Comparison of ENCODE assay signal across 8 cellular contexts in the genomic region with DNA sequence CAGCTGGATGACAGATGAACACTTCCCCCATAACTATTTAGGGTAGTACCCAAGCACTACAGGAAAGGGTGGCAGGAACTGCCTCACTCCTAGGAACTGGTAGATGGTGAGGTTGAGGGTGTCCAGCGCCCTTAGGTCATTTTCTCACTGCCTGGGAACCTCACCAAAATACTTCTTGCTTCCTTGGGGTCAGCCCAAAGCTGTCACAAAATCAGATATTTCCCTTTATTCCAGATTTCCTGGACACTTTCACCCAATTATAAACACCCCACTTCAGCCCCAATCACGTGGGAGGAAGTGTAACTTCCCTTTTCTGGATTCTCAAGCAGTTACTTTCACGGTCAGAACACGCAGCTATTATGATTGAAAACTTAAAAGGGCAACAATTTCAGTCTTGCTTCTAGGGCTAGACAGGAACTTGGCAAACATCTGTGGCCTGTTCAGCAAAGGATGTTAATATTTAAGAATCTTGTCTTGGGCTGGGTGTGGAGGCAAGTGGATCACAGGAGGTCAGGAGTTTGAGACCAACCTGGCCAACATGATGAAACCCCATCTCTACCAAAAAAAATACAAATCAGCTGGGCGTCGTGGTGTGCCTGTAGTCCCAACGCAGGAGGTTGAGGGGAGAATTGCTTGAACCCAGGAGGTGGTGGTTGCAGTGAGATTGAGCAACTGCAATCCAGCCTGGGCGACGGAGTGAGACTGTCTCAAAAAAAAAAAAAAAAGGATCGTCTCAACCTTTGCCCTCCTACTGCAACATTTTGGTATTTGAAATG. TPM values are rescaled to one million over a fixed set of nuclear protein-coding genes. Genes with fewer than 3 reads are reported as not detected.
A peak's percentile ranks its signal among the peaks of the same experiment; 100 is the strongest.
DNase-seq lines count a peak whose midpoint lies in the region; ATAC-seq and TF ChIP-seq lines count a peak whose summit lies in the region.

No MANE protein-coding gene starts in this region.

- H3K27me3 Mint-ChIP-seq in CD14-positive monocyte (ENCODE audit: low read depth in 3 of 3) (peaks cover 0 to 45% (median 0%) of the 10 kb centered on the region in 3 donors), immature natural killer cell (ENCODE audit: low read depth in 3 of 3) (peaks cover 39 to 43% (median 41%) of the 10 kb centered on the region in 3 donors)

- H3K27ac Mint-ChIP-seq in CD14-positive monocyte (peak overlapping the region; percentile 97 to 99 (median 99)), immature natural killer cell (peak overlapping the region; percentile 75 to 94 (median 81))

- H3K36me3 ChIP-seq in adipocyte (ENCODE audit: control insufficient read depth, insufficient read depth, low read length, severe bottlenecking) (peaks cover 43% of the 10 kb centered on the region), stomach (peaks cover 20 to 61% (median 46%) of the 10 kb centered on the region in 4 donors)

- TF ChIP-seq CTCF in CD14-positive monocyte (IDR thresholded peaks at IDR 0.05) (no peak), stomach (IDR thresholded peaks at IDR 0.05) (no peak)

- H3K4me3 Mint-ChIP-seq in CD14-positive monocyte (peak overlapping the region; percentile 92 to 97), immature natural killer cell (peak overlapping the region in 4 of 5 donors; percentile 30 to 67 (median 36))

- no peaks in the 10 kb centered on the region for H3K9me3 ChIP-seq in adipocyte (ENCODE audit: control insufficient read depth, low read length)
- H3K9me3 ChIP-seq in stomach, result no peaks in the 10 kb centered on the region

- H3K4me1 Mint-ChIP-seq in CD14-positive monocyte (peaks cover 52% of the 10 kb centered on the region), immature natural killer cell (peaks cover 47 to 51% of the 10 kb centered on the region in 2 donors)

- peak overlapping the region; percentile 98 for H3K4me3 ChIP-seq in adipocyte (ENCODE audit: low read length)
- H3K4me3 ChIP-seq in stomach, result peak overlapping the region in 2 of 4 donors; percentile 96

- intact Hi-C loops in CD14-positive monocyte (cut with micrococcal nuclease), result loop anchor here in 1 of 2 donors (1.0 to 5.0 kb wide), 3 partner anchors 8 to 119 kb away; no protein-coding TSS in a partner anchor
- intact Hi-C loops in stomach (cut with DNase I; ENCODE audit: low total_unique reads), result no loop called here

- H3K4me1 ChIP-seq in adipocyte (ENCODE audit: control insufficient read depth, insufficient read depth, low read length), result peaks cover 47% of the 10 kb centered on the region
- H3K4me1 ChIP-seq in stomach, result peaks cover 47 to 71% (median 60%) of the 10 kb centered on the region in 4 donors

- 39 to 60% (median 51%) methylated on average over 10 of the region's 10 CpGs for WGBS in stomach, 5 donors

- H3K36me3 Mint-ChIP-seq in CD14-positive monocyte (peaks cover 67 to 81% of the 10 kb centered on the region in 2 donors), immature natural killer cell (peaks cover 19 to 23% (median 21%) of the 10 kb centered on the region in 3 donors)

- H3K27me3 ChIP-seq in adipocyte (replicated peaks; ENCODE audit: control insufficient read depth, insufficient read depth, low read length), result no peaks in the 10 kb centered on the region
- no peaks in the 10 kb centered on the region for H3K27me3 ChIP-seq in stomach

- ATAC-seq in HG02798 (IDR thresholded peaks at IDR 0.05; ENCODE audit: poor library complexity, unreplicated experiment), result no peak
- no peak for ATAC-seq in GM19351 (IDR thresholded peaks at IDR 0.05; ENCODE audit: unreplicated experiment)

- peak overlapping the region; percentile 100 for H3K9ac ChIP-seq in adipocyte (ENCODE audit: low read length)

- TF ChIP-seq EP300 in stomach (IDR thresholded peaks at IDR 0.05), result no peak

- TF ChIP-seq POLR2A in stomach (IDR thresholded peaks at IDR 0.05), result no peak

- H3K9me3 Mint-ChIP-seq in CD14-positive monocyte, result peaks cover 0 to 18% (median 9%) of the 10 kb centered on the region in 7 donors
- no peaks in the 10 kb centered on the region for H3K9me3 Mint-ChIP-seq in immature natural killer cell

- peak; percentile 88 for DNase-seq in CD14-positive monocyte (ENCODE audit: low spot score)
- peak; percentile 72 for DNase-seq in M059J (ENCODE audit: low read depth)
- DNase-seq in adipocyte (ENCODE audit: low read depth), result peak; percentile 74
- peak in 2 of 3 donors; percentile 28 to 35 for DNase-seq in immature natural killer cell
- DNase-seq in stomach, result no peak
- no peak for DNase-seq in OCI-M2 (lab: John Stamatoyannopoulos, UW; ENCODE audit: unreplicated experiment)

- peak overlapping the region; percentile 57 to 100 (median 99) for H3K27ac ChIP-seq in stomach

RNA-seq across cellular contexts. Expression of a gene that starts 4.0 kb away (rescaled TPM):
- polyA plus RNA-seq in CD14-positive monocyte (over 10,000 TPM in 1 of 2 donors, 1,000 to 10,000 TPM in 1; 8,968 to 11,239 TPM), immature natural killer cell (1,000 to 10,000 TPM; 1,906 to 2,262 (median 2,182) TPM), stomach (1,000 to 10,000 TPM; 4,996 to 8,523 (median 5,775) TPM)
- total RNA-seq in M059J (2014; rRNA removed; shearing (Covaris generic)), result 645 and 948 TPM in 2 replicates
- total RNA-seq in stomach, result 1,000 to 10,000 TPM in 4 of 5 donors, 100 to 1,000 TPM in 1; 703 to 2,177 (median 1,757) TPM

RNA-seq across cellular contexts. Expression of a gene that starts 13.3 kb away (rescaled TPM):
- 1 to 10 TPM; 5.9 to 7.4 TPM for polyA plus RNA-seq in CD14-positive monocyte
- 0.05 and 0.96 TPM in 2 replicates for total RNA-seq in M059J (2014; rRNA removed; shearing (Covaris generic))
- polyA plus RNA-seq in immature natural killer cell, result 1 to 10 TPM in 2 of 3 donors, under 1 TPM in 1; 0.64 to 1.1 (median 1.0) TPM
- 10 to 100 TPM in 2 of 5 donors, 1 to 10 TPM in 2, not detected in 1; 1.2 to 27.4 (median 6.6) TPM for total RNA-seq in stomach
- 1 to 10 TPM; 3.4 to 3.8 (median 3.7) TPM for polyA plus RNA-seq in stomach

RNA-seq across cellular contexts. Expression of a gene that starts 46.1 kb away (rescaled TPM):
- polyA plus RNA-seq in CD14-positive monocyte (not detected), immature natural killer cell (not detected), stomach (10 to 100 TPM in 2 of 3 donors, 1 to 10 TPM in 1; 5.3 to 13.3 (median 11.6) TPM)
- total RNA-seq in M059J (2014; rRNA removed; shearing (Covaris generic)), result 0.12 and 1.4 TPM in 2 replicates
- 10 to 100 TPM in 2 of 5 donors, 1 to 10 TPM in 1, under 1 TPM in 1, not detected in 1; 0.58 to 12.8 (median 7.1) TPM for total RNA-seq in stomach

Comparison
In these comparisons a context has a peak if more than half of its experiments do, and no peak if none do; other contexts are left out.
1. DNase-seq: peak in CD14-positive monocyte (single experiment), M059J (single experiment), adipocyte (single experiment) and immature natural killer cell (2 of 3); none in stomach (single experiment) and OCI-M2 (single experiment).
2. RNA of a gene that starts 46.1 kb away (polyA plus RNA-seq): 5.3 to 13.3 TPM in stomach; not detected in CD14-positive monocyte and not detected in immature natural killer cell; every median in the first group is over 4 times any median in the second.